ENCODE assay signal across 1 cellular context in genomic region chr2:218318241-218318640, GRCh38.
TF ChIP-seq lines count a peak whose summit lies in the region.

No MANE protein-coding gene starts in this region.

TF ChIP-seq in SK-N-SH, 30 proteins besides CTCF, POLR2A, EP300 and RAD21 (continued from another document):
- TF ChIP-seq ZBTB33 (IDR thresholded peaks at IDR 0.05; ENCODE audit: borderline replicate concordance, low read depth), result no peak
- TF ChIP-seq REST (IDR thresholded peaks at IDR 0.05; ENCODE audit: low read depth, low read length), result no peak
- TF ChIP-seq MXI1 (IDR thresholded peaks at IDR 0.05; ENCODE audit: low read depth, low read length), result no peak
- TF ChIP-seq POLR2AphosphoS5 (IDR thresholded peaks at IDR 0.05; ENCODE audit: low read depth, low read length), result no peak
- TF ChIP-seq TAF1 (IDR thresholded peaks at IDR 0.05; ENCODE audit: borderline replicate concordance, low read depth, low read length), result no peak
- TF ChIP-seq USF2 (IDR thresholded peaks at IDR 0.05; ENCODE audit: borderline replicate concordance, low read depth, low read length), result no peak
- TF ChIP-seq RCOR1 (IDR thresholded peaks at IDR 0.05; ENCODE audit: low read length), result no peak
- no peak for TF ChIP-seq MEF2A (IDR thresholded peaks at IDR 0.05; ENCODE audit: borderline replicate concordance, low read depth)
- no peak for TF ChIP-seq CHD2 (IDR thresholded peaks at IDR 0.05; ENCODE audit: low read length, partially characterized antibody)
- no peak for TF ChIP-seq RFX5 (IDR thresholded peaks at IDR 0.05; ENCODE audit: low read length)
- no peak for TF ChIP-seq MAX (IDR thresholded peaks at IDR 0.05; ENCODE audit: low read depth)
- TF ChIP-seq FOXM1 (IDR thresholded peaks at IDR 0.05; ENCODE audit: low read depth), result no peak
- TF ChIP-seq USF1 (IDR thresholded peaks at IDR 0.05; ENCODE audit: borderline replicate concordance, low read depth), result no peak
- TF ChIP-seq GABPA (IDR thresholded peaks at IDR 0.05; ENCODE audit: low read depth), result no peak
